ENCODE assay signal across 5 cellular contexts in the genomic region with DNA sequence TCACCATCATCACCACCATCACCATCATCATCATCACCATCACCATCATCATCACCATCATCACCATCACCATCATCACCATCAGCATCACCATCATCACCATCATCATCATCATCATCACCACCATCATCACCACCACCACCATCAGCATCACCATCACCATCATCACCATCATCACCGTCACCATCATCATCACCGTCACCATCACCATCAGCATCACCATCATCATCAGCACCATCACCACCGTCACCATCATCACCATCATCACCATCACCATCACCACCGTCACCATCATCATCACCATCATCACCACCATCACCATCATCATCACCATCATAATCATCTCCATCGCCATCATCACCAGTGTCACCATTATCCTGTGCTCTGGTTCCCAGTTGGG. TPM values are rescaled to one million over a fixed set of nuclear protein-coding genes. Genes with fewer than 3 reads are reported as not detected.
DNase-seq lines count a peak whose midpoint lies in the region; ATAC-seq, FAIRE-seq and TF ChIP-seq lines count a peak whose summit lies in the region.
"Not testable (repeated sequence)": the region's sequence is repeated elsewhere in the genome, so short reads cannot be mapped to it uniquely, and the experiment has no call there.

No MANE protein-coding gene starts in this region.

- not testable (repeated sequence) for H4K8ac ChIP-seq in IMR-90 (ENCODE audit: low read depth in 2 of 2, low read length in 2 of 2); trophoblast cell (ENCODE audit: low read depth, low read length)

- peak overlapping the region in 6 of 11 experiments; percentile 79 to 96 (median 93); a peak in 8 of 22 replicates for H3K4me2 ChIP-seq in BLaER1 treated with 17β-estradiol and CSF1 and Interleukin-3, amounts not matched to agents 10 nM and 100 nM
- not testable (repeated sequence) for H3K4me2 ChIP-seq in IMR-90 (ENCODE audit: low read depth, low read length); K562 (ENCODE audit: insufficient read depth, low read length); trophoblast cell (ENCODE audit: low read length)

- H2BK12ac ChIP-seq in trophoblast cell (ENCODE audit: low read length): not testable (repeated sequence)

- H3K14ac ChIP-seq in IMR-90 (replicated peaks; ENCODE audit: low read depth, low read length); trophoblast cell (ENCODE audit: low read length): not testable (repeated sequence)

- H3K56ac ChIP-seq in IMR-90 (ENCODE audit: extremely low read depth, insufficient read depth, low read length): not testable (repeated sequence)

- H3K4me3 ChIP-seq in BLaER1 treated with 17β-estradiol and CSF1 and Interleukin-3, amounts not matched to agents 10 nM and 100 nM; IMR-90 (ENCODE audit: insufficient read depth, low read depth, low read length); K562: not testable (repeated sequence)
- peak overlapping the region; percentile 37 for H3K4me3 ChIP-seq in trophoblast cell (ENCODE audit: low read depth, low read length)

- not testable (repeated sequence) for H2BK20ac ChIP-seq in IMR-90 (ENCODE audit: low read depth, low read length)

- not testable (repeated sequence) for ATAC-seq in IMR-90 (ENCODE audit: low read depth); K562

- in situ Hi-C loops in IMR-90 (cut with MboI; ENCODE audit: low sequenced_read_pairs); K562 (cut with MboI): not testable (repeated sequence)

- not testable (repeated sequence) for H3K27ac ChIP-seq in BLaER1 treated with 17β-estradiol and CSF1 and Interleukin-3, amounts not matched to agents 10 nM and 100 nM; IMR-90 (ENCODE audit: insufficient read depth, low read length); K562 (ENCODE audit: extremely low read depth, low read depth, low read length); trophoblast cell (ENCODE audit: low read depth, low read length)

- not testable (repeated sequence) for BruUV-seq in IMR-90 (replicated peaks; lab: Mats Ljungman, UMichigan); K562 (replicated peaks; lab: Mats Ljungman, UMichigan)

- not testable (repeated sequence) for H3K79me2 ChIP-seq in K562 (ENCODE audit: control insufficient read depth, insufficient read depth, low read length); trophoblast cell (ENCODE audit: control insufficient read depth, insufficient read depth, low read length, poor library complexity)

- not testable (repeated sequence) for H3K23ac ChIP-seq in IMR-90 (ENCODE audit: low read depth, low read length); trophoblast cell (ENCODE audit: low read length)

- H2AK5ac ChIP-seq in IMR-90 (ENCODE audit: low read depth, low read length); trophoblast cell (ENCODE audit: low read length): not testable (repeated sequence)

- H3K4ac ChIP-seq in IMR-90 (ENCODE audit: low read depth, low read length); trophoblast cell (ENCODE audit: low read depth, low read length): not testable (repeated sequence)

- CTCF ChIA-PET in IMR-90 (lab: Yijun Ruan, JAX); K562 (lab: Yijun Ruan, JAX; ENCODE audit: low intra/inter-chr PET ratio): not testable (repeated sequence)

- H2BK120ac ChIP-seq in IMR-90 (ENCODE audit: low read depth, low read length); trophoblast cell (ENCODE audit: insufficient read depth, low read length, poor library complexity): not testable (repeated sequence)

- peaks cover 49 to 70% (median 54%) of the 10 kb centered on the region in 10 experiments for H3K4me1 ChIP-seq in BLaER1 treated with 17β-estradiol and CSF1 and Interleukin-3, amounts not matched to agents 10 nM and 100 nM
- not testable (repeated sequence) for H3K4me1 ChIP-seq in IMR-90 (ENCODE audit: control insufficient read depth, insufficient read depth, low read length); trophoblast cell (ENCODE audit: control insufficient read depth in 1 of 2, insufficient read depth in 2 of 2, low read length in 2 of 2)
- peaks cover 0 to 21% of the 10 kb centered on the region in 2 experiments; a peak in 2 of 5 replicates for H3K4me1 ChIP-seq in K562 (replicated peaks in 1 of 2; ENCODE audit: control insufficient read depth in 2 of 2, insufficient read depth in 2 of 2, low read length in 2 of 2)

- not testable (repeated sequence) for TF ChIP-seq POLR2A in IMR-90 (IDR thresholded peaks at IDR 0.05; ENCODE audit: low read depth, low read length); K562 (conservative IDR thresholded peaks at IDR 0.05)

- POLR2A ChIA-PET in IMR-90 (lab: Charles Lee; ENCODE audit: unreplicated experiment); K562 (lab: Yijun Ruan, JAX): not testable (repeated sequence)

- H4K12ac ChIP-seq in trophoblast cell (ENCODE audit: low read depth, low read length): not testable (repeated sequence)

- H3K79me1 ChIP-seq in IMR-90 (ENCODE audit: low read depth in 1 of 2, low read length in 2 of 2); trophoblast cell (ENCODE audit: low read length): not testable (repeated sequence)

- H4K5ac ChIP-seq in IMR-90 (ENCODE audit: low read depth, low read length): not testable (repeated sequence)

- H3K9me3 ChIP-seq in BLaER1 treated with 17β-estradiol and CSF1 and Interleukin-3, amounts not matched to agents 10 nM and 100 nM (replicated peaks in 1 of 11): peaks cover 0 to 18% (median 5%) of the 10 kb centered on the region in 11 experiments; a peak in 10 of 22 replicates
- not testable (repeated sequence) for H3K9me3 ChIP-seq in IMR-90 (ENCODE audit: control insufficient read depth, insufficient read depth, low read length); K562 (replicated peaks; ENCODE audit: control insufficient read depth, insufficient read depth, low read depth, low read length)
- peaks cover 23% of the 10 kb centered on the region for H3K9me3 ChIP-seq in trophoblast cell (ENCODE audit: insufficient read depth, low read depth, low read length)

- not testable (repeated sequence) for H3K9ac ChIP-seq in BLaER1 treated with 17β-estradiol and CSF1 and Interleukin-3, amounts not matched to agents 10 nM and 100 nM; IMR-90 (ENCODE audit: low read depth, low read length); K562 (ENCODE audit: insufficient read depth in 1 of 2, low read depth in 2 of 2, low read length in 2 of 2); trophoblast cell (ENCODE audit: low read length)

- H4K91ac ChIP-seq in IMR-90 (ENCODE audit: insufficient read depth, low read depth, low read length); trophoblast cell (ENCODE audit: low read depth, low read length): not testable (repeated sequence)

- dilution Hi-C loops in IMR-90 (cut with HindIII; ENCODE audit: low sequenced_read_pairs, unreplicated experiment): not testable (repeated sequence)

- intact Hi-C loops in IMR-90 (cut with micrococcal nuclease); K562 (cut with micrococcal nuclease): not testable (repeated sequence)

- H2BK5ac ChIP-seq in IMR-90 (ENCODE audit: low read depth, low read length, poor library complexity, severe bottlenecking): peak overlapping the region; percentile 41
- not testable (repeated sequence) for H2BK5ac ChIP-seq in trophoblast cell (ENCODE audit: low read depth, low read length, poor library complexity)

- not testable (repeated sequence) for H2AK9ac ChIP-seq in IMR-90 (replicated peaks; ENCODE audit: low read depth, low read length, poor library complexity)

- not testable (repeated sequence) for TF ChIP-seq EP300 in K562 (IDR thresholded peaks at IDR 0.05; ENCODE audit: low read length)

- WGBS in IMR-90 (ENCODE audit: extremely low coverage in 2 of 2, insufficient read length in 1 of 2), 2 experiments: 70% methylated on average over 5 of the region's 5 CpGs; no CpG with 5 or more reads in 1 of the 2 experiments
- WGBS in K562 (ENCODE audit: insufficient coverage, low coverage, missing lambda C conversion rate): 14% methylated on average over 5 of the region's 5 CpGs
- WGBS in trophoblast cell (ENCODE audit: extremely low coverage, insufficient coverage, insufficient read length): no CpG with 5 or more reads among the region's 5 CpGs

- not testable (repeated sequence) for TF ChIP-seq RAD21 in IMR-90 (IDR thresholded peaks at IDR 0.05; ENCODE audit: low read length); K562 (CRISPR knock-in tag; conservative IDR thresholded peaks at IDR 0.05 in 1 of 2, IDR thresholded peaks at IDR 0.05 in 1 of 2)

- DNase-seq in IMR-90; K562 (ENCODE audit: extremely low read depth in 1 of 4, low spot score in 3 of 4); trophoblast cell: not testable (repeated sequence)

- H3K27me3 ChIP-seq in BLaER1 treated with 17β-estradiol and CSF1 and Interleukin-3, amounts not matched to agents 10 nM and 100 nM; IMR-90 (ENCODE audit: control insufficient read depth, insufficient read depth, low read length); trophoblast cell (ENCODE audit: insufficient read depth, low read length): not testable (repeated sequence)
- H3K27me3 ChIP-seq in K562 (ENCODE audit: control insufficient read depth in 2 of 2, insufficient read depth in 2 of 2, low read length in 2 of 2): peaks cover under 1 to 20% of the 10 kb centered on the region in 2 experiments; a peak in 3 of 5 replicates

- not testable (repeated sequence) for H3K36me3 ChIP-seq in BLaER1 treated with 17β-estradiol and CSF1 and Interleukin-3, amounts not matched to agents 10 nM and 100 nM; IMR-90 (ENCODE audit: control insufficient read depth, insufficient read depth, low read length); K562 (ENCODE audit: control insufficient read depth, insufficient read depth, low read length); trophoblast cell (ENCODE audit: control insufficient read depth in 1 of 2, insufficient read depth in 2 of 2, low read length in 2 of 2)

- not testable (repeated sequence) for TF ChIP-seq CTCF in IMR-90 (conservative IDR thresholded peaks at IDR 0.05; ENCODE audit: low read depth, low read length); K562 (IDR thresholded peaks at IDR 0.05 in 2 of 3, conservative IDR thresholded peaks at IDR 0.05 in 1 of 3; ENCODE audit: insufficient read depth in 2 of 3, low read depth in 1 of 3, low read length in 3 of 3)

- peaks cover 0 to 20% (median 0%) of the 10 kb centered on the region in 11 experiments; a peak in 8 of 22 replicates for H4K20me1 ChIP-seq in BLaER1 treated with 17β-estradiol and CSF1 and Interleukin-3, amounts not matched to agents 10 nM and 100 nM
- H4K20me1 ChIP-seq in IMR-90 (ENCODE audit: insufficient read depth, low read length); K562 (replicated peaks; ENCODE audit: control insufficient read depth, insufficient read depth, low read length): not testable (repeated sequence)

- FAIRE-seq in K562 (lab: Jason Lieb, UNC) (peak; percentile 6), endometrium (lab: Jason Lieb, UNC) (peak; percentile 74)

- not testable (repeated sequence) for H3K9me1 ChIP-seq in IMR-90 (ENCODE audit: insufficient read depth, low read length); K562 (ENCODE audit: control insufficient read depth, insufficient read depth, low read length)

- H3K18ac ChIP-seq in IMR-90 (ENCODE audit: low read depth, low read length); trophoblast cell (ENCODE audit: low read length): not testable (repeated sequence)

- not testable (repeated sequence) for H2AFZ ChIP-seq in IMR-90 (replicated peaks; ENCODE audit: low read length, poor library complexity); K562 (ENCODE audit: low read depth, low read length); trophoblast cell (ENCODE audit: insufficient read depth, low read length, poor library complexity)

- not testable (repeated sequence) for H2BK15ac ChIP-seq in IMR-90 (ENCODE audit: low read depth, low read length)

RNA-seq across cellular contexts. Expression of gene FBRSL1, which starts 25.6 kb away (rescaled TPM):
- total RNA-seq in IMR-90 (2012; rRNA removed) (0.36 and 0.83 TPM in 2 replicates), K562 (2014; rRNA removed) (21.7 and 24.6 TPM in 2 replicates), K562 (2014; rRNA removed; fragmentation: Illumina TruSeq; extraction: Trizol) (1.1 and 1.3 TPM in 2 replicates), K562 (2015; rRNA removed; fragmentation: Illumina TruSeq; extraction: Trizol) (7.3 and 12.9 TPM in 2 replicates), K562 (2021) (112 and 129 TPM in 2 replicates)
- polyA plus RNA-seq in IMR-90 (2012; rRNA removed) (10.8 and 12.9 TPM in 2 replicates), K562 (2011; rRNA removed) (1.9 and 4.3 TPM in 2 replicates), K562 (2014; fragmentation: Illumina TruSeq; extraction: Trizol) (29.3 and 35.8 TPM in 2 replicates), K562 (2014; fragmentation: Nextera tagmentation; extraction: Ambion mirVana) (under 1 TPM; 0.24 to 0.29 TPM), K562 (2014; rRNA removed) (27.4 and 32.3 TPM in 2 replicates)
- polyA plus RNA-seq in IMR-90 (2012; cell fraction: cytosol; rRNA removed): 9.9 and 14.5 TPM in 2 replicates
- polyA plus RNA-seq in IMR-90 (2012; cell fraction: nucleus; rRNA removed; ENCODE audit: low replicate concordance): 30.2 and 71.7 TPM in 2 replicates
- total RNA-seq in K562 (2011; cell fraction: chromatin; rRNA removed; ENCODE audit: low replicate concordance): 25.5 and 41.9 TPM in 2 replicates
- 25.0 and 40.7 TPM in 2 replicates for total RNA-seq in K562 (2011; cell fraction: nucleolus; rRNA removed)
- total RNA-seq in K562 (2011; cell fraction: nucleoplasm; rRNA removed): 23.3 and 28.3 TPM in 2 replicates
- 3.7 and 13.3 TPM in 2 replicates for polyA plus RNA-seq in K562 (2011; cell fraction: cytosol; rRNA removed)
- polyA plus RNA-seq in K562 (2011; cell fraction: nucleus; rRNA removed): 16.7 and 51.7 TPM in 2 replicates
- polyA plus RNA-seq in K562 (2012): 41.9 and 54.8 TPM in 2 replicates
- polyA minus RNA-seq in K562 (2011; rRNA and poly(A)+ RNA removed): 0.81 and 1.8 TPM in 2 replicates
- 21.0 and 29.9 TPM in 2 replicates for polyA minus RNA-seq in K562 (2011; cell fraction: cytosol; rRNA and poly(A)+ RNA removed)
- 9.0 and 9.3 TPM in 2 replicates for polyA minus RNA-seq in K562 (2011; cell fraction: nucleus; rRNA and poly(A)+ RNA removed)
- polyA plus RNA-seq in trophoblast cell (2013): 64.1 and 68.4 TPM in 2 replicates
